In genomic region chr1:226604846-226605572, GRCh38 we compare ENCODE assay signal across 1 cellular context.
TF ChIP-seq lines count a peak whose summit lies in the region.

No MANE protein-coding gene starts in this region.

TF ChIP-seq in IMR-90, 13 proteins besides CTCF, POLR2A, EP300 and RAD21:
- no peak for TF ChIP-seq CHD1 (IDR thresholded peaks at IDR 0.05; ENCODE audit: low read depth, low read length)
- TF ChIP-seq USF2 (IDR thresholded peaks at IDR 0.05; ENCODE audit: low read depth, low read length), result no peak
TF ChIP-seq in IMR-90: peak in this region for 0.
